ENCODE assay signal across 14 cellular contexts in the genomic region with DNA sequence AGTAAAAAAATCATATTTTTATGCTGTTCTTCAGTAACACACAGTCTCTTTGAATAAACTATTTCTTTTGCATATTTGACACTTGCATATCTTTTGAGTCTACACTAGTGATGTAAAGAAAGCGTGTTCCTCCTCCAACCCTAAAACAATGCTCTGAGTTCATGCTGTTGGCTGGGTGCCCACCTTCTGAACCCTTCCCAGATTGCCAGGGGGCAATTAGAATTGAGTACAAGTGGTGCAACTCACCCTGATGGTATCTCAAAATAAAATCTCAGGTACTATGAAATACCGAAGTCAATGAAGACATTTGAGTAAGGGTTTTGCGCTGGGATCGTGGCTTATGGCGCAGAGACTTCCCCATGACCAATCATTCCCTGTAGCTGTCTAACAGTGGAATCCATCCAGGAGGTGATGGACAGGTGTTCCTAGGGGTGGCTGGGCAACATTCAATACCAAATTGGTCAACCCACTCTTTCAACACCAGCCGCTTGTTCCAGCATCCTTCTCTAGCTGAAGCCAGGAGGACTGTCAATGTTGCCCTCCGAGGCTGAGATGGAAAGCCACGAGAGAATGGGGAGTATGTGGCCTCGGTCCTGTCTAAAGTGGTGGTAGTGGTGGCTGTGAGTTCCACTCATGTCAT.
"Had no signal": no experiment of that assay in that cellular context is flagged by ENCODE, and none has a peak within 500 bp of the region (broad histone marks: within the 10 kb centered on the region; RNA-seq: fewer than 3 reads in every experiment).

No MANE protein-coding gene starts in this region.

- H3K4me3 ChIP-seq: neural progenitor cell, stomach, testis had no signal

- ATAC-seq: sciatic nerve had no signal

- DNase-seq: activated CD4-positive, alpha-beta T cell treated with anti-CD3 and anti-CD28 coated beads, Interleukin-2, amount 50 U/mL, for 1 hour; activated CD8-positive, alpha-beta memory T cell treated with anti-CD3 and anti-CD28 coated beads for 24 hours; activated naive CD4-positive, alpha-beta T cell; activated naive CD8-positive, alpha-beta T cell treated with anti-CD3 and anti-CD28 coated beads, Interleukin-2, amount 10 ng/mL, durations not matched to agents 7 days and 5 days; anterior cingulate cortex; brain microvascular endothelial cell; cerebellar nuclear complex; effector CD8-positive, alpha-beta T cell; foreskin fibroblast; head of caudate nucleus; stomach; testis had no signal

- H3K36me3 ChIP-seq: brain microvascular endothelial cell, neural progenitor cell had no signal

- H3K4me1 ChIP-seq: stomach, testis had no signal

- H3K27me3 ChIP-seq: testis had no signal

- H3K9me3 ChIP-seq: stomach, testis had no signal

- H3K27ac ChIP-seq: brain microvascular endothelial cell, neural progenitor cell, stomach, testis had no signal

- H3K4me2 ChIP-seq: neural progenitor cell had no signal

- H2AFZ ChIP-seq: neural progenitor cell had no signal
